Comparison of ENCODE assay signal across 11 cellular contexts in genomic region chr1:16749910-16750888, GRCh38. TPM values are rescaled to one million over a fixed set of nuclear protein-coding genes. Genes with fewer than 3 reads are reported as not detected.
DNase-seq lines count a peak whose midpoint lies in the region; ATAC-seq, FAIRE-seq and TF ChIP-seq lines count a peak whose summit lies in the region.
"Not testable (repeated sequence)": the region's sequence is repeated elsewhere in the genome, so short reads cannot be mapped to it uniquely, and the experiment has no call there.
"Had no signal": no experiment of that assay in that cellular context is flagged by ENCODE, and none has a peak within 500 bp of the region (broad histone marks: within the 10 kb centered on the region; RNA-seq: fewer than 3 reads in every experiment).

No MANE protein-coding gene starts in this region.

- H3K27me3 ChIP-seq in naive thymus-derived CD4-positive, alpha-beta T cell (ENCODE audit: control insufficient read depth in 2 of 2, insufficient read depth in 2 of 2, low read length in 2 of 2) = not testable (repeated sequence)

- WGBS in A549 (ENCODE audit: missing lambda C conversion rate) = 93% methylated on average over 4 of the region's 19 CpGs

- POLR2A ChIA-PET in A549 (lab: Yijun Ruan, JAX); naive thymus-derived CD4-positive, alpha-beta T cell (lab: Charles Lee): not testable (repeated sequence)

- not testable (repeated sequence) for H3K36me3 Mint-ChIP-seq in T-helper 17 cell (ENCODE audit: low read depth); activated T-helper 17 cell treated with anti-CD3 and anti-CD28 coated beads, Interleukin-2, amount 50 U/mL, for 72 hours (ENCODE audit: low read depth); naive thymus-derived CD4-positive, alpha-beta T cell; stimulated activated naive B cell treated with anti-CD40 and anti-IgM and Interleukin-4, amounts not matched to agents 10 μg/mL and 1 μg/mL and 100 μg/mL, for 72 hours

- not testable (repeated sequence) for DNase-seq in A549 (ENCODE audit: low read depth in 1 of 2, low spot score in 1 of 2); T-helper 17 cell; left lobe of liver (ENCODE audit: low spot score); naive thymus-derived CD4-positive, alpha-beta T cell; stimulated activated naive B cell treated with anti-CD40 and anti-IgM and Interleukin-4, amounts not matched to agents 10 μg/mL and 1 μg/mL and 100 μg/mL, for 72 hours

- not testable (repeated sequence) for H3K4me3 ChIP-seq in A549; naive thymus-derived CD4-positive, alpha-beta T cell (ENCODE audit: low read length)

- not testable (repeated sequence) for TF ChIP-seq CTCF in A549 (IDR thresholded peaks at IDR 0.05)

- H3K4me1 Mint-ChIP-seq in T-helper 17 cell; activated T-helper 17 cell treated with anti-CD3 and anti-CD28 coated beads, Interleukin-2, amount 50 U/mL, for 72 hours; naive thymus-derived CD4-positive, alpha-beta T cell; stimulated activated naive B cell treated with anti-CD40 and anti-IgM and Interleukin-4, amounts not matched to agents 10 μg/mL and 1 μg/mL and 100 μg/mL, for 72 hours: not testable (repeated sequence)

- not testable (repeated sequence) for H3K4me2 ChIP-seq in A549

- not testable (repeated sequence) for H3K27ac ChIP-seq in A549; naive thymus-derived CD4-positive, alpha-beta T cell (ENCODE audit: low read depth, low read length)

- not testable (repeated sequence) for H3K4me1 ChIP-seq in A549; naive thymus-derived CD4-positive, alpha-beta T cell (ENCODE audit: control insufficient read depth in 2 of 2, insufficient read depth in 2 of 2, low read length in 2 of 2)

- CTCF ChIA-PET in A549 (lab: Yijun Ruan, JAX); naive thymus-derived CD4-positive, alpha-beta T cell (lab: Charles Lee): not testable (repeated sequence)

- not testable (repeated sequence) for FAIRE-seq in A549 (lab: Jason Lieb, UNC)

- not testable (repeated sequence) for H3K9me3 Mint-ChIP-seq in activated T-helper 17 cell treated with anti-CD3 and anti-CD28 coated beads, Interleukin-2, amount 50 U/mL, for 72 hours; naive thymus-derived CD4-positive, alpha-beta T cell; stimulated activated naive B cell treated with anti-CD40 and anti-IgM and Interleukin-4, amounts not matched to agents 10 μg/mL and 1 μg/mL and 100 μg/mL, for 72 hours

- not testable (repeated sequence) for H3K4me3 Mint-ChIP-seq in T-helper 17 cell; activated T-helper 17 cell treated with anti-CD3 and anti-CD28 coated beads, Interleukin-2, amount 50 U/mL, for 72 hours; naive thymus-derived CD4-positive, alpha-beta T cell; stimulated activated naive B cell treated with anti-CD40 and anti-IgM and Interleukin-4, amounts not matched to agents 10 μg/mL and 1 μg/mL and 100 μg/mL, for 72 hours

- TF ChIP-seq POLR2A in A549 (IDR thresholded peaks at IDR 0.05; ENCODE audit: low read length) = not testable (repeated sequence)

- not testable (repeated sequence) for H3K27me3 Mint-ChIP-seq in T-helper 17 cell; activated T-helper 17 cell treated with anti-CD3 and anti-CD28 coated beads, Interleukin-2, amount 50 U/mL, for 72 hours; naive thymus-derived CD4-positive, alpha-beta T cell; stimulated activated naive B cell treated with anti-CD40 and anti-IgM and Interleukin-4, amounts not matched to agents 10 μg/mL and 1 μg/mL and 100 μg/mL, for 72 hours

- intact Hi-C loops in naive thymus-derived CD4-positive, alpha-beta T cell (cut with micrococcal nuclease) = not testable (repeated sequence)

- not testable (repeated sequence) for TF ChIP-seq RAD21 in A549 (conservative IDR thresholded peaks at IDR 0.05 in 1 of 2, IDR thresholded peaks at IDR 0.05 in 1 of 2)

- H3K27ac Mint-ChIP-seq in T-helper 17 cell; activated T-helper 17 cell treated with anti-CD3 and anti-CD28 coated beads, Interleukin-2, amount 50 U/mL, for 72 hours; naive thymus-derived CD4-positive, alpha-beta T cell; stimulated activated naive B cell treated with anti-CD40 and anti-IgM and Interleukin-4, amounts not matched to agents 10 μg/mL and 1 μg/mL and 100 μg/mL, for 72 hours: not testable (repeated sequence)

- peak; percentile 94 to 98 for ATAC-seq in A549
- peak; percentile 49 for ATAC-seq in HG02642 (IDR thresholded peaks at IDR 0.05; ENCODE audit: poor library complexity, unreplicated experiment)
- peak; percentile 64 for ATAC-seq in T-helper 17 cell
- peak; percentile 63 for ATAC-seq in activated T-helper 17 cell treated with anti-CD3 and anti-CD28 coated beads, Interleukin-2, amount 50 U/mL, for 72 hours (replicated peaks)
- peak; percentile 75 for ATAC-seq in esophagus mucosa
- ATAC-seq in left lobe of liver = peak; percentile 88
- ATAC-seq in naive thymus-derived CD4-positive, alpha-beta T cell = peak; percentile 68
- ATAC-seq in stimulated activated naive B cell treated with anti-CD40 and anti-IgM and Interleukin-4, amounts not matched to agents 10 μg/mL and 1 μg/mL and 100 μg/mL, for 72 hours (replicated peaks) = peak; percentile 82 to 86

- H3K9me3 ChIP-seq in A549; T-helper 17 cell (ENCODE audit: control insufficient read depth, low read length, poor library complexity, severe bottlenecking); naive thymus-derived CD4-positive, alpha-beta T cell (ENCODE audit: control insufficient read depth in 2 of 3, low read length in 3 of 3): not testable (repeated sequence)

- H3K36me3 ChIP-seq in naive thymus-derived CD4-positive, alpha-beta T cell (ENCODE audit: control insufficient read depth in 2 of 3, insufficient read depth in 3 of 3, low read length in 3 of 3) = not testable (repeated sequence)

- not testable (repeated sequence) for TF ChIP-seq EP300 in A549 (IDR thresholded peaks at IDR 0.05)

RNA-seq across cellular contexts. Expression of gene RNU1-4, which starts 9.9 kb away (rescaled TPM):
- polyA plus RNA-seq in A549 (2011; rRNA removed) (56.2 TPM in 1 of 2 replicates, not detected in the other), A549 (2017; fragmentation: RNase III; extraction: RNeasy Plus Mini Kit Qiagen cat#74134 plus additional on column Dnase treatment) (6.5 to 8.5 TPM (median 6.6 TPM) in 3 replicates)
- polyA plus RNA-seq in A549 (2012; cell fraction: cytosol; rRNA removed) = not detected in 2 replicates
- not detected in 2 replicates for polyA plus RNA-seq in A549 (2012; cell fraction: nucleus; rRNA removed)
- polyA minus RNA-seq in A549 (2011; rRNA and poly(A)+ RNA removed) = 38,453 and 40,699 TPM in 2 replicates
- total RNA-seq in T-helper 17 cell (1,000 to 10,000 TPM; 3,182 to 3,922 TPM), esophagus mucosa (6,387 TPM), left lobe of liver (1,159 TPM)
- total RNA-seq in activated T-helper 17 cell treated with anti-CD3 and anti-CD28 coated beads, Interleukin-2, amount 50 U/mL, for 72 hours = 1,000 to 10,000 TPM; 1,202 to 2,371 TPM
- 1,000 to 10,000 TPM; 2,341 to 4,458 (median 3,337) TPM for total RNA-seq in naive thymus-derived CD4-positive, alpha-beta T cell
- not detected for polyA plus RNA-seq in naive thymus-derived CD4-positive, alpha-beta T cell
- total RNA-seq: G401 had no signal
- polyA plus RNA-seq: BJ; CD8-positive, alpha-beta memory T cell had no signal
